In the genomic region with DNA sequence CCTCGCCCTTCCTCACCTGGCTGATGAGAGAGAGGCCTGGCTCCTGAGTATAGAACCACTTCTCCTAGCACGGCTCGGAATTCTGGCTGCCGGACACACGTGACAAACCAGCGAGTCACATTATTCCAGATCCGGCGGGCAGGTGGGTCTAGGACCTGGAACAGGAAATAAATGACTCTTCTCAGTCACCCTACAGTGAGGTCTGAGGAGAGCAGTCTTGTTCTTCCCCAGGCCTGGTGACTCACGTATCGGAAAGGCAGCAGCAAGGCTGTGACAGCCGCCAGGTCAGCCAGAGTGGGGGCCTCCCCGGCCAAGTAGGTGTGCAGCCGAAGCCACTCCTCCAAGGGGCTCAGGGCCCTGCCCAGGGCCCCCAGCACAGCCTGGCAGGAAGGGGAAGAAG, we compare ENCODE assay signal across 15 cellular contexts. TPM values are rescaled to one million over a fixed set of nuclear protein-coding genes. Genes with fewer than 3 reads are reported as not detected.
DNase-seq lines count a peak whose midpoint lies in the region.
"Had no signal": no experiment of that assay in that cellular context is flagged by ENCODE, and none has a peak within 500 bp of the region (broad histone marks: within the 10 kb centered on the region; RNA-seq: fewer than 3 reads in every experiment).

No MANE protein-coding gene starts in this region.

- in situ Hi-C loops in ACHN (cut with HindIII; ENCODE audit: low pct_ligation_motif_present, low pct_unique_long_range_greater_than_20kb, low sequenced_read_pairs) = no loop called here

- H3K4me3 ChIP-seq in MG63 = no peak overlapping the region
- H3K4me3 ChIP-seq: gastrocnemius medialis, tibial artery had no signal

- H3K27ac Mint-ChIP-seq in activated naive CD8-positive, alpha-beta T cell treated with anti-CD3 and anti-CD28 coated beads for 36 hours = peak overlapping the region; percentile 70

- H3K27me3 Mint-ChIP-seq in activated naive CD8-positive, alpha-beta T cell treated with anti-CD3 and anti-CD28 coated beads for 36 hours = no peaks in the 10 kb centered on the region
- H3K27me3 Mint-ChIP-seq: naive B cell had no signal

- H3K9me3 Mint-ChIP-seq in activated naive CD8-positive, alpha-beta T cell treated with anti-CD3 and anti-CD28 coated beads for 36 hours = no peaks in the 10 kb centered on the region
- H3K9me3 Mint-ChIP-seq: naive B cell; T-helper 1 cell treated with Interleukin-12 subunit alpha and Interleukin-12 subunit beta and Interleukin-4 antibody, amounts not matched to agents 30 μg/mL and 1 μg/mL, for 36 hours had no signal

- peaks cover 8% of the 10 kb centered on the region for H3K36me3 ChIP-seq in MG63

- H3K36me3 Mint-ChIP-seq in activated naive CD8-positive, alpha-beta T cell treated with anti-CD3 and anti-CD28 coated beads for 36 hours = peaks cover 30% of the 10 kb centered on the region

- peaks cover 34% of the 10 kb centered on the region for H3K4me1 Mint-ChIP-seq in activated naive CD8-positive, alpha-beta T cell treated with anti-CD3 and anti-CD28 coated beads for 36 hours

- no peaks in the 10 kb centered on the region for H3K9me3 ChIP-seq in MG63
- H3K9me3 ChIP-seq: gastrocnemius medialis, tibial artery had no signal

- no peaks in the 10 kb centered on the region for H3K27me3 ChIP-seq in MG63
- H3K27me3 ChIP-seq: gastrocnemius medialis, tibial artery had no signal

- H3K4me3 Mint-ChIP-seq in activated naive CD8-positive, alpha-beta T cell treated with anti-CD3 and anti-CD28 coated beads for 36 hours = peak overlapping the region; percentile 81

- peak; percentile 32 for DNase-seq in ACHN
- DNase-seq in HCEC 1CT = peak; percentile 31
- DNase-seq in activated naive CD8-positive, alpha-beta T cell treated with anti-CD3 and anti-CD28 coated beads for 36 hours = peak; percentile 43
- DNase-seq in iPS-NIHi7 (ENCODE audit: extremely low spot score) = peak; percentile 10
- DNase-seq in NCI-H1048 (lab: John Stamatoyannopoulos, UW) = no peak
- DNase-seq in UCSD-AML1 (lab: John Stamatoyannopoulos, UW; ENCODE audit: unreplicated experiment) = no peak
- no peak for DNase-seq in NCI-H2196 (lab: John Stamatoyannopoulos, UW; ENCODE audit: unreplicated experiment)
- no peak for DNase-seq in MG63
- DNase-seq: activated gamma-delta T cell treated with Interleukin-2 at 50 U/mL for 16 hours; gastrocnemius medialis; naive B cell; NCI-H2171; stimulated activated CD4-positive, alpha-beta T cell treated with anti-CD3 and anti-CD28 coated beads, Interleukin-2, amount 100 ng/mL, for 24 hours; tibial artery had no signal

RNA-seq across cellular contexts. Expression of a gene that starts 2.8 kb away (rescaled TPM):
- 100 to 1,000 TPM; 176 to 181 TPM for total RNA-seq in activated naive CD8-positive, alpha-beta T cell treated with anti-CD3 and anti-CD28 coated beads for 36 hours
- 58.8 and 107 TPM in 2 replicates for total RNA-seq in MG63 (2014; rRNA removed; shearing (Covaris generic); ENCODE audit: low replicate concordance)

RNA-seq across cellular contexts. Expression of a gene that starts 14.0 kb away (rescaled TPM):
- total RNA-seq in activated naive CD8-positive, alpha-beta T cell treated with anti-CD3 and anti-CD28 coated beads for 36 hours = 100 to 1,000 TPM; 145 TPM
- total RNA-seq in MG63 (2014; rRNA removed; shearing (Covaris generic); ENCODE audit: low replicate concordance) = 57.0 and 58.4 TPM in 2 replicates

RNA-seq across cellular contexts. Expression of a gene that starts 15.6 kb away (rescaled TPM):
- 1 to 10 TPM; 1.6 to 1.7 TPM for total RNA-seq in activated naive CD8-positive, alpha-beta T cell treated with anti-CD3 and anti-CD28 coated beads for 36 hours
- 0.13 and 0.84 TPM in 2 replicates for total RNA-seq in MG63 (2014; rRNA removed; shearing (Covaris generic); ENCODE audit: low replicate concordance)

RNA-seq across cellular contexts. Expression of a gene that starts 22.3 kb away (rescaled TPM):
- total RNA-seq in activated naive CD8-positive, alpha-beta T cell treated with anti-CD3 and anti-CD28 coated beads for 36 hours = 1 to 10 TPM; 1.2 to 1.5 TPM
- total RNA-seq in MG63 (2014; rRNA removed; shearing (Covaris generic); ENCODE audit: low replicate concordance) = 0.33 and 0.39 TPM in 2 replicates

RNA-seq across cellular contexts. Expression of a gene that starts 22.6 kb away (rescaled TPM):
- total RNA-seq in activated naive CD8-positive, alpha-beta T cell treated with anti-CD3 and anti-CD28 coated beads for 36 hours = 10 to 100 TPM; 24.3 to 24.8 TPM
- total RNA-seq in MG63 (2014; rRNA removed; shearing (Covaris generic); ENCODE audit: low replicate concordance) = 32.5 and 71.8 TPM in 2 replicates

Comparison
In these comparisons a context has a peak if more than half of its experiments do, and no peak if none do; other contexts are left out.
1. DNase-seq: peak in ACHN (single experiment), HCEC 1CT (single experiment), activated naive CD8-positive, alpha-beta T cell treated with anti-CD3 and anti-CD28 coated beads for 36 hours (single experiment) and iPS-NIHi7 (single experiment); none in NCI-H1048 (single experiment), UCSD-AML1 (single experiment), NCI-H2196 (single experiment) and MG63 (single experiment).